Comparison of ENCODE assay signal across 10 cellular contexts in the genomic region with DNA sequence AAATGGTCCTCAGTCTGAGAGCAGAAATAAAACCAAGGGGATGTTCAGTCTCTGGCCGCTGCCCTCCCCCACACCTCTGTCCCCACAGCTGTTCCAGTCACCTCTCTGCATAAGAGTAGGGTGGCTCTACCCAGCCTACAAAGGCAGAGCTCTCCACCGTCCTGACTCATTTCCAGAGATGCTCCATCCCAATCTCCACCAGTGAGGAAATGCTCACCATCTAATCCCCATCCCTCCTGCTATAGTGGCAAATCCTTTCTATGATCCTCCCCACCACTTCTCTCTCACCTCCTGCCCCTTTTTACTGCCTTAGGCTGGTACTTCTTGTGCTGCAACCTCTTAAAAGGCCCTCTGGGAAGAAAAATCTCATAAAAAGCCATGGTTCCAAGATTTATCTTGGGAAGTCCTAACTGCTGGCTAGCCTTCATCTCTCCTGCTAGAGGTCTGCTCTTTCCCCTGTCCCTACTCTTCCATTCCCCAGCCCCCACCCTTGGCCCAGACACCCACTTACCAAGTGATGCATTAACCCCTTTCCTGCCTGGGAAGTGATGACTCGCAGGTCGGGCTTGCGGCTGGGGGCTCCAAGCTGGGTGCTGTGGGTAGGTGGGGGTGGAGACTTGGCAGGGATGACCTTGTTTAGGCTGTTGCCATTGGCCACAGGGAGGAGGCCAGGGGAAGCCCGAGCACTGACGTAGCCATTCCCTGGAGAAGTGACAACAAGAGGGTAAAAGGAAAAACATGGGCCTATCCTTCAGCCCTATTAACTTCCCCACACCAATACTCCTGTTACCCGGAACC. TPM values are rescaled to one million over a fixed set of nuclear protein-coding genes. Genes with fewer than 3 reads are reported as not detected.
DNase-seq lines count a peak whose midpoint lies in the region; ATAC-seq, FAIRE-seq and TF ChIP-seq lines count a peak whose summit lies in the region.
"Had no signal": no experiment of that assay in that cellular context is flagged by ENCODE, and none has a peak within 500 bp of the region (broad histone marks: within the 10 kb centered on the region; RNA-seq: fewer than 3 reads in every experiment).

No MANE protein-coding gene starts in this region.

- H3K79me2 ChIP-seq in H1 (ENCODE audit: control insufficient read depth in 1 of 2, insufficient read depth in 2 of 2, low read length in 2 of 2), result no peaks in the 10 kb centered on the region

- H3K27ac ChIP-seq in CD4-positive, CD25-positive, alpha-beta regulatory T cell (ENCODE audit: insufficient read depth, low read length, poor library complexity, severe bottlenecking), result no peak overlapping the region
- H3K27ac ChIP-seq in H1 (ENCODE audit: low read depth, low read length) (0 out of 2 replicates have a peak overlapping the region, but pooled peaks have one; percentile 44), psoas muscle (peak overlapping the region; percentile 97)

- H3K14ac ChIP-seq in H1 (ENCODE audit: insufficient read length), result no peak overlapping the region

- no peak overlapping the region for H2BK20ac ChIP-seq in H1 (ENCODE audit: low read length)

- no peak overlapping the region for H2BK12ac ChIP-seq in H1 (ENCODE audit: low read depth, low read length)

- H4K5ac ChIP-seq in H1 (ENCODE audit: insufficient read length, low read depth, low read length), result no peak overlapping the region

- no peak overlapping the region for H2BK15ac ChIP-seq in H1 (ENCODE audit: low read length)

- POLR2A ChIA-PET in H1 (lab: Charles Lee; ENCODE audit: partially characterized antibody), result interaction anchor here (0.6 to 1.6 kb wide), 4 partner anchors 10 to 26 kb away, joined by 3 to 6 read pairs (median 4); no protein-coding TSS in a partner anchor

- peaks cover 88% of the 10 kb centered on the region for H3K36me3 ChIP-seq in CD4-positive, CD25-positive, alpha-beta regulatory T cell (ENCODE audit: control insufficient read depth, insufficient read depth, low read length)
- H3K36me3 ChIP-seq in H1 (ENCODE audit: control insufficient read depth in 2 of 4, insufficient read depth in 4 of 4, low read length in 3 of 4), result peaks cover 4 to 36% (median 11%) of the 10 kb centered on the region in 4 experiments; a peak in 6 of 8 replicates
- H3K36me3 ChIP-seq in psoas muscle (ENCODE audit: insufficient read depth in 1 of 2, low read depth in 1 of 2), result peaks cover 4 to 100% of the 10 kb centered on the region in 2 donors

- TF ChIP-seq EP300 in H1 (IDR thresholded peaks at IDR 0.05; ENCODE audit: borderline replicate concordance in 1 of 2, low read depth in 2 of 2, low read length in 2 of 2), result no peak

- peaks cover 15% of the 10 kb centered on the region for H3K4me1 ChIP-seq in CD4-positive, CD25-positive, alpha-beta regulatory T cell (ENCODE audit: control insufficient read depth, insufficient read depth, low read length, poor library complexity, severe bottlenecking)
- peaks cover 0 to 12% (median 9%) of the 10 kb centered on the region in 4 experiments; a peak in 6 of 7 replicates for H3K4me1 ChIP-seq in H1 (replicated peaks in 1 of 4; ENCODE audit: control insufficient read depth in 3 of 4, insufficient read depth in 4 of 4, low read length in 3 of 4)
- peaks cover 95% of the 10 kb centered on the region for H3K4me1 ChIP-seq in psoas muscle

- H3K36me3 Mint-ChIP-seq in CD4-positive, CD25-positive, alpha-beta regulatory T cell, result peaks cover 52% of the 10 kb centered on the region

- DNase-seq in CD4-positive, CD25-positive, alpha-beta regulatory T cell, result no peak
- DNase-seq in M059J (ENCODE audit: low read depth) (peak; percentile 77), H1 (ENCODE audit: low read depth in 1 of 2, low spot score in 2 of 2) (no peak), psoas muscle (peak; percentile 35 to 78), DMS153 treated with DMSO at 0.1 percent for 48 hours (lab: John Stamatoyannopoulos, UW; ENCODE audit: unreplicated experiment) (no peak), SKM-1 (lab: John Stamatoyannopoulos, UW; ENCODE audit: unreplicated experiment) (no peak), SK-N-DZ (ENCODE audit: low spot score) (no peak)
- DNase-seq: NCI-H524 had no signal

- H3K27me3 ChIP-seq in CD4-positive, CD25-positive, alpha-beta regulatory T cell (ENCODE audit: control insufficient read depth, insufficient read depth, low read length), result no peaks in the 10 kb centered on the region
- H3K27me3 ChIP-seq in H1 (replicated peaks in 1 of 4; ENCODE audit: control insufficient read depth in 3 of 4, extremely low read depth in 1 of 4, insufficient read depth in 3 of 4, low read length in 3 of 4) (no peaks in the 10 kb centered on the region; a peak in 1 of 7 replicates), psoas muscle (ENCODE audit: insufficient read depth in 3 of 3, low read length in 2 of 3) (no peaks in the 10 kb centered on the region)

- peaks cover 0 to 2% (median 0%) of the 10 kb centered on the region in 7 donors for H3K9me3 Mint-ChIP-seq in CD4-positive, CD25-positive, alpha-beta regulatory T cell

- peaks cover 0 to 4% of the 10 kb centered on the region in 2 experiments for H4K20me1 ChIP-seq in H1 (replicated peaks in 1 of 2; ENCODE audit: control insufficient read depth in 1 of 2, insufficient read depth in 2 of 2, low read length in 2 of 2)

- 66% methylated on average over 8 of the region's 8 CpGs; no CpG with 5 or more reads in 1 of the 2 experiments for WGBS in H1 (ENCODE audit: extremely low coverage in 1 of 2, insufficient coverage in 1 of 2, insufficient read length in 1 of 2, insufficient replicate concordance in 2 of 2, low coverage in 1 of 2, low lambda C conversion rate in 2 of 2, missing lambda C conversion rate in 1 of 2), 2 experiments
- WGBS in psoas muscle, 3 donors, result 19 to 30% (median 20%) methylated on average over 8 of the region's 8 CpGs

- H3K27ac Mint-ChIP-seq in CD4-positive, CD25-positive, alpha-beta regulatory T cell, result peak overlapping the region in 2 of 3 donors; percentile 2 to 75

- no peak overlapping the region for H3K23ac ChIP-seq in H1 (ENCODE audit: insufficient read length)

- H3K18ac ChIP-seq in H1 (ENCODE audit: extremely low read depth, low read length), result no peak overlapping the region

- H2BK5ac ChIP-seq in H1 (ENCODE audit: low read depth, low read length), result peak overlapping the region; percentile 13; the same call in 1 of the 2 replicates

- TF ChIP-seq POLR2A in H1 (IDR thresholded peaks at IDR 0.05; ENCODE audit: control extremely low read depth in 1 of 2, low read depth in 2 of 2, low read length in 2 of 2) (no peak), GM18505 (IDR thresholded peaks at IDR 0.05; ENCODE audit: borderline replicate concordance, extremely low read depth, insufficient read depth, insufficient read length) (no peak)

- H3K4ac ChIP-seq in H1 (replicated peaks; ENCODE audit: insufficient read length, low read depth, low read length), result no peak overlapping the region

- H2BK120ac ChIP-seq in H1 (replicated peaks; ENCODE audit: low read depth, low read length), result no peak overlapping the region

- no peak for TF ChIP-seq RAD21 in H1 (IDR thresholded peaks at IDR 0.05 in 1 of 2, conservative IDR thresholded peaks at IDR 0.05 in 1 of 2; ENCODE audit: low read depth in 2 of 2, low read length in 2 of 2)

- no peak overlapping the region for H3K56ac ChIP-seq in H1 (replicated peaks; ENCODE audit: insufficient read length, low read depth, low read length)

- CTCF ChIA-PET in H1 (lab: Charles Lee; ENCODE audit: partially characterized antibody), result interaction anchor here (0.6 to 9.3 kb wide), 16 partner anchors 9 to 125 kb away, joined by 3 to 62 read pairs (median 4); a partner anchor contains a TSS

- 0 out of 2 replicates have a peak, but pooled peaks cover 2% of the 10 kb centered on the region for H3K23me2 ChIP-seq in H1 (ENCODE audit: low read depth, low read length)

- H2AK5ac ChIP-seq in H1 (ENCODE audit: low read depth, low read length), result no peak overlapping the region

- peak overlapping the region in 2 of 4 donors; percentile 9 to 12 for H3K4me3 Mint-ChIP-seq in CD4-positive, CD25-positive, alpha-beta regulatory T cell

- TF ChIP-seq CTCF in H1 (IDR thresholded peaks at IDR 0.05; ENCODE audit: control extremely low read depth in 1 of 3, insufficient read depth in 1 of 3, low read depth in 1 of 3, low read length in 3 of 3) (no peak), psoas muscle (IDR thresholded peaks at IDR 0.05) (no peak)

- no peak for FAIRE-seq in H1 (lab: Jason Lieb, UNC)
- FAIRE-seq: endometrium had no signal

- no peak overlapping the region for H2AFZ ChIP-seq in H1 (ENCODE audit: low read length)

- no peak overlapping the region for H4K8ac ChIP-seq in H1 (ENCODE audit: extremely low read depth, insufficient read depth, low read length)

- H3K9ac ChIP-seq in H1 (replicated peaks in 1 of 4; ENCODE audit: extremely low read depth in 1 of 4, low read depth in 3 of 4, low read length in 3 of 4), result no peak overlapping the region

- no peak for ATAC-seq in CD4-positive, CD25-positive, alpha-beta regulatory T cell (ENCODE audit: low read depth in 2 of 2)
- peak; percentile 32 to 52 (median 40) for ATAC-seq in psoas muscle
- no peak for ATAC-seq in GM18505 (IDR thresholded peaks at IDR 0.05; ENCODE audit: unreplicated experiment)

- H4K91ac ChIP-seq in H1 (replicated peaks; ENCODE audit: insufficient read length, low read length), result no peak overlapping the region

- no peak overlapping the region; a peak in 1 of 4 replicates for H3K4me2 ChIP-seq in H1 (ENCODE audit: insufficient read depth in 1 of 2, low read depth in 2 of 2, low read length in 2 of 2)

- H3K27me3 Mint-ChIP-seq in CD4-positive, CD25-positive, alpha-beta regulatory T cell, result no peaks in the 10 kb centered on the region

- H3K79me1 ChIP-seq in H1 (ENCODE audit: low read depth, low read length), result no peaks in the 10 kb centered on the region; the same call in none of the 2 replicates

- intact Hi-C loops in psoas muscle (cut with DNase I), result no loop called here

- no peaks in the 10 kb centered on the region for H3K9me3 ChIP-seq in CD4-positive, CD25-positive, alpha-beta regulatory T cell (ENCODE audit: control insufficient read depth in 2 of 2, low read length in 2 of 2)
- H3K9me3 ChIP-seq in H1 (ENCODE audit: insufficient read depth in 2 of 2, low read depth in 1 of 2, low read length in 1 of 2), result no peaks in the 10 kb centered on the region
- no peaks in the 10 kb centered on the region for H3K9me3 ChIP-seq in psoas muscle

- no peak overlapping the region for H3K4me3 ChIP-seq in CD4-positive, CD25-positive, alpha-beta regulatory T cell (ENCODE audit: low read depth, low read length)
- no peak overlapping the region for H3K4me3 ChIP-seq in H1 (ENCODE audit: extremely low read depth in 1 of 4, insufficient read depth in 2 of 4, low read depth in 3 of 4, low read length in 4 of 4)
- peak overlapping the region; percentile 17 for H3K4me3 ChIP-seq in psoas muscle

- H3K4me1 Mint-ChIP-seq in CD4-positive, CD25-positive, alpha-beta regulatory T cell, result peaks cover 4 to 33% (median 18%) of the 10 kb centered on the region in 4 donors

RNA-seq across cellular contexts. Expression of a gene that starts 23.9 kb away (rescaled TPM):
- total RNA-seq in CD4-positive, CD25-positive, alpha-beta regulatory T cell, result 186 TPM
- polyA plus RNA-seq in CD4-positive, CD25-positive, alpha-beta regulatory T cell, result 10 to 100 TPM in 1 of 4 donors, 1 to 10 TPM in 3; 4.6 to 11.5 (median 6.4) TPM
- total RNA-seq in M059J (2014; rRNA removed; shearing (Covaris generic)), result 10.6 and 26.3 TPM in 2 replicates
- total RNA-seq in H1 (2021; fragmentation: NEBNext Ultra II Directional; extraction: Animal tissue kit (Norgen Biotek cat#: 25700)), result 17.3 and 19.5 TPM in 2 replicates
- 20.3 and 44.4 TPM in 2 replicates for polyA plus RNA-seq in H1 (2011; rRNA removed)
- polyA plus RNA-seq in H1 (2011; cell fraction: cytosol; rRNA removed), result 12.4 TPM
- polyA plus RNA-seq in H1 (2011; cell fraction: nucleus; rRNA removed), result 19.5 TPM
- polyA plus RNA-seq in H1 (2012, experiment 1 of 2), result 10.3 to 14.6 TPM (median 12.8 TPM) in 4 replicates
- 8.1 TPM for polyA plus RNA-seq in H1 (2012, experiment 2 of 2)
- polyA plus RNA-seq in H1 (2013, experiment 1 of 2), result 9.1 TPM
- polyA plus RNA-seq in H1 (2013, experiment 2 of 2), result 8.8 TPM
- 6.7 and 7.7 TPM in 2 replicates for polyA minus RNA-seq in H1 (2011; rRNA and poly(A)+ RNA removed)
- polyA minus RNA-seq in H1 (2011; cell fraction: cytosol; rRNA and poly(A)+ RNA removed), result 14.5 TPM
- polyA minus RNA-seq in H1 (2011; cell fraction: nucleus; rRNA and poly(A)+ RNA removed), result 9.3 TPM
- 100 to 1,000 TPM; 126 to 258 (median 188) TPM for total RNA-seq in psoas muscle
- polyA plus RNA-seq in psoas muscle, result 10 to 100 TPM; 43.1 to 65.3 (median 58.4) TPM
- 5.8 and 6.3 TPM in 2 replicates for polyA plus RNA-seq in SK-N-DZ (2014; cell fraction: cytosol; rRNA removed)
- polyA plus RNA-seq in SK-N-DZ (2014; cell fraction: nucleus; rRNA removed), result 11.9 and 15.0 TPM in 2 replicates

Comparison
In these comparisons a context has a peak if more than half of its experiments do, and no peak if none do; other contexts are left out.
1. ATAC-seq: peak in psoas muscle (4 of 4); none in CD4-positive, CD25-positive, alpha-beta regulatory T cell (0 of 2) and GM18505 (single experiment).
2. DNase-seq: peak in M059J (single experiment) and psoas muscle (2 of 2); none in CD4-positive, CD25-positive, alpha-beta regulatory T cell (0 of 3), H1 (0 of 2), DMS153 treated with DMSO at 0.1 percent for 48 hours (single experiment), SKM-1 (single experiment) and SK-N-DZ (single experiment).